Comparison of ENCODE assay signal across 9 cellular contexts in genomic region chr11:73322111-73322985, GRCh38. TPM values are rescaled to one million over a fixed set of nuclear protein-coding genes. Genes with fewer than 3 reads are reported as not detected.
DNase-seq lines count a peak whose midpoint lies in the region; ATAC-seq and TF ChIP-seq lines count a peak whose summit lies in the region.
"Had no signal": no experiment of that assay in that cellular context is flagged by ENCODE, and none has a peak within 500 bp of the region (broad histone marks: within the 10 kb centered on the region; RNA-seq: fewer than 3 reads in every experiment).

No MANE protein-coding gene starts in this region.

- H3K27me3 ChIP-seq in lower lobe of right lung (ENCODE audit: low read depth) (no peaks in the 10 kb centered on the region), suprapubic skin (no peaks in the 10 kb centered on the region), MG63 (no peaks in the 10 kb centered on the region)

- DNase-seq in HFFc6 (peak; percentile 67), astrocyte of the spinal cord (ENCODE audit: low read depth, low spot score) (peak; percentile 71), lower lobe of right lung (no peak), suprapubic skin (ENCODE audit: low spot score in 2 of 2) (no peak), MG63 (no peak), pons (ENCODE audit: low spot score) (no peak)
- DNase-seq: Karpas-422 had no signal

- peaks cover 94% of the 10 kb centered on the region for H3K4me1 Mint-ChIP-seq in HFFc6 (ENCODE audit: low read depth)

- no peaks in the 10 kb centered on the region for H3K9me3 Mint-ChIP-seq in HFFc6

- WGBS in suprapubic skin, result 79% methylated on average over 5 of the region's 8 CpGs

- peaks cover 29% of the 10 kb centered on the region for H3K36me3 Mint-ChIP-seq in HFFc6 (ENCODE audit: low read depth)

- no peaks in the 10 kb centered on the region for H3K36me3 ChIP-seq in lower lobe of right lung
- H3K36me3 ChIP-seq in suprapubic skin, result no peaks in the 10 kb centered on the region
- peaks cover 16% of the 10 kb centered on the region for H3K36me3 ChIP-seq in MG63

- H3K4me3 ChIP-seq in astrocyte of the spinal cord (ENCODE audit: low read depth, low read length), result no peak overlapping the region
- no peak overlapping the region for H3K4me3 ChIP-seq in lower lobe of right lung
- H3K4me3 ChIP-seq in suprapubic skin, result no peak overlapping the region
- no peak overlapping the region for H3K4me3 ChIP-seq in MG63

- H3K27me3 Mint-ChIP-seq in HFFc6 (ENCODE audit: insufficient read depth), result peaks cover 1% of the 10 kb centered on the region

- in situ Hi-C loops in astrocyte of the spinal cord (cut with HindIII; ENCODE audit: low sequenced_read_pairs), result no loop called here

- H3K9me3 ChIP-seq in lower lobe of right lung (no peaks in the 10 kb centered on the region), suprapubic skin (no peaks in the 10 kb centered on the region), MG63 (no peaks in the 10 kb centered on the region)

- TF ChIP-seq POLR2A in suprapubic skin (IDR thresholded peaks at IDR 0.05), result no peak

- ATAC-seq in lower lobe of right lung (no peak), GM18519 (IDR thresholded peaks at IDR 0.05; ENCODE audit: low FRiP score, unreplicated experiment) (no peak), HG03280 (IDR thresholded peaks at IDR 0.05; ENCODE audit: unreplicated experiment) (no peak)

- intact Hi-C loops in lower lobe of right lung (cut with DNase I), result no loop called here

- H3K27ac ChIP-seq in lower lobe of right lung, result peak overlapping the region; percentile 68
- H3K27ac ChIP-seq in suprapubic skin, result peak overlapping the region; percentile 54

- H3K27ac Mint-ChIP-seq in HFFc6, result peak overlapping the region; percentile 95

- TF ChIP-seq CTCF in HFFc6 (IDR thresholded peaks at IDR 0.05) (no peak), astrocyte of the spinal cord (IDR thresholded peaks at IDR 0.05; ENCODE audit: low read depth, low read length) (no peak), lower lobe of right lung (IDR thresholded peaks at IDR 0.05) (no peak), suprapubic skin (IDR thresholded peaks at IDR 0.05) (no peak)

- H3K4me1 ChIP-seq in lower lobe of right lung, result peaks cover 90% of the 10 kb centered on the region
- peaks cover 57% of the 10 kb centered on the region for H3K4me1 ChIP-seq in suprapubic skin

- peak overlapping the region; percentile 56 for H3K4me3 Mint-ChIP-seq in HFFc6

- no peak for TF ChIP-seq EP300 in suprapubic skin (IDR thresholded peaks at IDR 0.05)

RNA-seq across cellular contexts. Expression of gene ARHGEF17, which starts 14.3 kb away (rescaled TPM):
- total RNA-seq in HFFc6 (2021; fragmentation: NEBNext Ultra II Directional; extraction: Animal tissue kit (Norgen Biotek cat#: 25700)), result 100 to 1,000 TPM in 2 of 6 experiments, 10 to 100 TPM in 4; 84.6 to 112 (median 92.1) TPM
- total RNA-seq in lower lobe of right lung, result 56.5 TPM
- total RNA-seq in suprapubic skin, result 10 to 100 TPM in 2 of 4 donors, 1 to 10 TPM in 2; 8.3 to 25.0 (median 9.7) TPM
- total RNA-seq in MG63 (2014; rRNA removed; shearing (Covaris generic); ENCODE audit: low replicate concordance), result 4.7 and 10.9 TPM in 2 replicates

RNA-seq across cellular contexts. Expression of gene P2RY6, which starts 50.2 kb away (rescaled TPM):
- 1 to 10 TPM in 4 of 6 experiments, under 1 TPM in 2; 0.54 to 2.4 (median 1.9) TPM for total RNA-seq in HFFc6 (2021; fragmentation: NEBNext Ultra II Directional; extraction: Animal tissue kit (Norgen Biotek cat#: 25700))
- total RNA-seq in lower lobe of right lung, result 3.6 TPM
- under 1 TPM in 3 of 4 donors, not detected in 1; 0.38 to 0.89 (median 0.38) TPM for total RNA-seq in suprapubic skin
- total RNA-seq in MG63 (2014; rRNA removed; shearing (Covaris generic); ENCODE audit: low replicate concordance), result 6.7 and 23.4 TPM in 2 replicates

RNA-seq across cellular contexts. Expression of gene RELT, which starts 53.9 kb away (rescaled TPM):
- total RNA-seq in HFFc6 (2021; fragmentation: NEBNext Ultra II Directional; extraction: Animal tissue kit (Norgen Biotek cat#: 25700)), result 1 to 10 TPM; 6.2 to 7.7 (median 7.0) TPM
- 15.4 TPM for total RNA-seq in lower lobe of right lung
- total RNA-seq in suprapubic skin, result 10 to 100 TPM in 1 of 4 donors, 1 to 10 TPM in 3; 1.9 to 11.2 (median 4.2) TPM
- total RNA-seq in MG63 (2014; rRNA removed; shearing (Covaris generic); ENCODE audit: low replicate concordance), result 3.2 and 5.0 TPM in 2 replicates

Comparison
In these comparisons a context has a peak if more than half of its experiments do, and no peak if none do; other contexts are left out.
1. DNase-seq: peak in HFFc6 (single experiment) and astrocyte of the spinal cord (single experiment); none in lower lobe of right lung (single experiment), suprapubic skin (0 of 2), MG63 (single experiment) and pons (single experiment).